In genomic region chr13:31769581-31769980, GRCh38 we compare ENCODE assay signal across 18 cellular contexts. TPM values are rescaled to one million over a fixed set of nuclear protein-coding genes. Genes with fewer than 3 reads are reported as not detected.
DNase-seq lines count a peak whose midpoint lies in the region; ATAC-seq and TF ChIP-seq lines count a peak whose summit lies in the region.
"Had no signal": no experiment of that assay in that cellular context is flagged by ENCODE, and none has a peak within 500 bp of the region (broad histone marks: within the 10 kb centered on the region; RNA-seq: fewer than 3 reads in every experiment).

No MANE protein-coding gene starts in this region.

- no peak overlapping the region for H2AFZ ChIP-seq in IMR-90 (replicated peaks; ENCODE audit: low read length, poor library complexity)

- intact Hi-C loops in IMR-90 (cut with micrococcal nuclease) = no loop called here

- no peak overlapping the region for H2BK120ac ChIP-seq in IMR-90 (ENCODE audit: low read depth, low read length)

- TF ChIP-seq RAD21 in IMR-90 (IDR thresholded peaks at IDR 0.05; ENCODE audit: low read length) = no peak

- DNase-seq in EH (ENCODE audit: low read depth) (peak; percentile 51), IMR-90 (peak; percentile 58), fibroblast of peridontal ligament (ENCODE audit: extremely low read depth) (peak; percentile 49), cerebellum (ENCODE audit: low spot score) (no peak), NCI-H82 (lab: John Stamatoyannopoulos, UW) (no peak)
- DNase-seq: 8988T; ACHN; BE2C; CD4-positive, alpha-beta memory T cell; DMS79; GF-D8; GOT3; H9 had no signal

- H2BK20ac ChIP-seq in IMR-90 (ENCODE audit: low read depth, low read length) = no peak overlapping the region

- BruUV-seq in IMR-90 (replicated peaks; lab: Mats Ljungman, UMichigan) = no TSS peak

- H3K18ac ChIP-seq in IMR-90 (ENCODE audit: low read depth, low read length) = no peak overlapping the region

- H3K27me3 ChIP-seq in IMR-90 (ENCODE audit: control insufficient read depth, insufficient read depth, low read length) (no peaks in the 10 kb centered on the region), skeletal muscle satellite cell (ENCODE audit: control insufficient read depth, insufficient read depth, low read length) (no peaks in the 10 kb centered on the region)
- H3K27me3 ChIP-seq: BE2C had no signal

- no peak for TF ChIP-seq CTCF in IMR-90 (conservative IDR thresholded peaks at IDR 0.05; ENCODE audit: low read depth, low read length)

- H3K4me1 ChIP-seq in IMR-90 (ENCODE audit: control insufficient read depth, insufficient read depth, low read length) = peaks cover 10% of the 10 kb centered on the region; the same call in 1 of the 2 replicates
- H3K4me1 ChIP-seq in skeletal muscle satellite cell (ENCODE audit: control insufficient read depth, insufficient read depth, low read length) = peaks cover 81% of the 10 kb centered on the region
- H3K4me1 ChIP-seq: BE2C had no signal

- H3K4me2 ChIP-seq in IMR-90 (ENCODE audit: low read depth, low read length) (no peak overlapping the region), skeletal muscle satellite cell (ENCODE audit: low read length) (no peak overlapping the region)
- H3K4me2 ChIP-seq: KMS-11 had no signal

- peaks cover 9% of the 10 kb centered on the region for H3K9me1 ChIP-seq in IMR-90 (ENCODE audit: insufficient read depth, low read length)

- no peak overlapping the region for H3K27ac ChIP-seq in IMR-90 (ENCODE audit: insufficient read depth, low read length)
- H3K27ac ChIP-seq: C4-2B, KMS-11 had no signal

- dilution Hi-C loops in IMR-90 (cut with HindIII; ENCODE audit: low sequenced_read_pairs, unreplicated experiment) = no loop called here

- no peak overlapping the region for H4K8ac ChIP-seq in IMR-90 (ENCODE audit: low read depth in 2 of 2, low read length in 2 of 2)

- H3K4me3 ChIP-seq in IMR-90 (ENCODE audit: insufficient read depth, low read depth, low read length) (no peak overlapping the region), skeletal muscle satellite cell (ENCODE audit: low read length) (no peak overlapping the region)

- no peak overlapping the region for H3K9ac ChIP-seq in IMR-90 (ENCODE audit: low read depth, low read length)
- peak overlapping the region; percentile 80 for H3K9ac ChIP-seq in skeletal muscle satellite cell (ENCODE audit: low read depth, low read length)
- H3K9ac ChIP-seq: KMS-11 had no signal

- no peak overlapping the region for H3K56ac ChIP-seq in IMR-90 (ENCODE audit: extremely low read depth, insufficient read depth, low read length)

- H3K14ac ChIP-seq in IMR-90 (replicated peaks; ENCODE audit: low read depth, low read length) = no peak overlapping the region

- no peak overlapping the region for H2AK9ac ChIP-seq in IMR-90 (replicated peaks; ENCODE audit: low read depth, low read length, poor library complexity)

- no peak overlapping the region for H2AK5ac ChIP-seq in IMR-90 (ENCODE audit: low read depth, low read length)

- H2BK15ac ChIP-seq in IMR-90 (ENCODE audit: low read depth, low read length) = no peak overlapping the region

- POLR2A ChIA-PET in IMR-90 (lab: Charles Lee; ENCODE audit: unreplicated experiment) = no interaction called here

- no peaks in the 10 kb centered on the region for H4K20me1 ChIP-seq in IMR-90 (ENCODE audit: insufficient read depth, low read length)

- H4K5ac ChIP-seq in IMR-90 (ENCODE audit: low read depth, low read length) = no peak overlapping the region

- in situ Hi-C loops in IMR-90 (cut with MboI; ENCODE audit: low sequenced_read_pairs) = no loop called here

- no CpG with 5 or more reads among the region's 4 CpGs for WGBS in IMR-90 (ENCODE audit: extremely low coverage in 2 of 2, insufficient read length in 1 of 2), 2 experiments

- ATAC-seq in IMR-90 (ENCODE audit: low read depth) (no peak), HG03045 (IDR thresholded peaks at IDR 0.05; ENCODE audit: unreplicated experiment) (no peak)

- no peak overlapping the region for H3K23ac ChIP-seq in IMR-90 (ENCODE audit: low read depth, low read length)

- CTCF ChIA-PET in IMR-90 (lab: Yijun Ruan, JAX) = no interaction called here

- no peaks in the 10 kb centered on the region for H3K9me3 ChIP-seq in IMR-90 (ENCODE audit: control insufficient read depth, insufficient read depth, low read length)
- no peaks in the 10 kb centered on the region for H3K9me3 ChIP-seq in skeletal muscle satellite cell (replicated peaks; ENCODE audit: low read length)
- H3K9me3 ChIP-seq: BE2C had no signal

- H3K79me1 ChIP-seq in IMR-90 (ENCODE audit: low read depth in 1 of 2, low read length in 2 of 2) = no peaks in the 10 kb centered on the region

- no peak overlapping the region for H4K91ac ChIP-seq in IMR-90 (ENCODE audit: insufficient read depth, low read depth, low read length)

- H3K4ac ChIP-seq in IMR-90 (ENCODE audit: low read depth, low read length) = no peak overlapping the region

- no peaks in the 10 kb centered on the region for H3K36me3 ChIP-seq in IMR-90 (ENCODE audit: control insufficient read depth, insufficient read depth, low read length)
- H3K36me3 ChIP-seq in skeletal muscle satellite cell (ENCODE audit: insufficient read depth, low read length) = no peaks in the 10 kb centered on the region
- H3K36me3 ChIP-seq: BE2C had no signal

- H2BK5ac ChIP-seq in IMR-90 (ENCODE audit: low read depth, low read length, poor library complexity, severe bottlenecking) = no peak overlapping the region

- TF ChIP-seq POLR2A in IMR-90 (IDR thresholded peaks at IDR 0.05; ENCODE audit: low read depth, low read length) = no peak

TF ChIP-seq in IMR-90, 13 proteins besides CTCF, POLR2A, EP300 and RAD21:
- TF ChIP-seq RFX5 (IDR thresholded peaks at IDR 0.05; ENCODE audit: low read depth, low read length) (no peak), MAZ (IDR thresholded peaks at IDR 0.05; ENCODE audit: borderline replicate concordance, low read depth, low read length) (no peak), USF2 (IDR thresholded peaks at IDR 0.05; ENCODE audit: low read depth, low read length) (no peak), FOS (IDR thresholded peaks at IDR 0.05; ENCODE audit: low read depth, low read length) (no peak), NFE2L2 (IDR thresholded peaks at IDR 0.05; ENCODE audit: low read depth, low read length) (no peak), SMC3 (IDR thresholded peaks at IDR 0.05; ENCODE audit: low read depth, low read length) (no peak), CEBPB (IDR thresholded peaks at IDR 0.05; ENCODE audit: low read depth, low read length) (no peak), MXI1 (IDR thresholded peaks at IDR 0.05; ENCODE audit: borderline replicate concordance, low read depth, low read length) (no peak), BHLHE40 (IDR thresholded peaks at IDR 0.05; ENCODE audit: low read depth, low read length) (no peak), RCOR1 (IDR thresholded peaks at IDR 0.05; ENCODE audit: insufficient replicate concordance, low read length) (no peak), MAFK (IDR thresholded peaks at IDR 0.05; ENCODE audit: low read depth, low read length) (no peak)
- TF ChIP-seq, protein P1, sequence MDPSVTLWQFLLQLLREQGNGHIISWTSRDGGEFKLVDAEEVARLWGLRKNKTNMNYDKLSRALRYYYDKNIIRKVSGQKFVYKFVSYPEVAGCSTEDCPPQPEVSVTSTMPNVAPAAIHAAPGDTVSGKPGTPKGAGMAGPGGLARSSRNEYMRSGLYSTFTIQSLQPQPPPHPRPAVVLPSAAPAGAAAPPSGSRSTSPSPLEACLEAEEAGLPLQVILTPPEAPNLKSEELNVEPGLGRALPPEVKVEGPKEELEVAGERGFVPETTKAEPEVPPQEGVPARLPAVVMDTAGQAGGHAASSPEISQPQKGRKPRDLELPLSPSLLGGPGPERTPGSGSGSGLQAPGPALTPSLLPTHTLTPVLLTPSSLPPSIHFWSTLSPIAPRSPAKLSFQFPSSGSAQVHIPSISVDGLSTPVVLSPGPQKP (IDR thresholded peaks at IDR 0.05; ENCODE audit: borderline replicate concordance, low read depth, low read length) = no peak

RNA-seq across cellular contexts. Expression of gene RXFP2, which starts 30.3 kb away (rescaled TPM):
- total RNA-seq in IMR-90 (2012; rRNA removed) (not detected in 2 replicates), cerebellum (0.18 TPM)
- not detected in 2 replicates for polyA plus RNA-seq in IMR-90 (2012; rRNA removed)
- not detected in 2 replicates for polyA plus RNA-seq in IMR-90 (2012; cell fraction: cytosol; rRNA removed)
- not detected in 2 replicates for polyA plus RNA-seq in IMR-90 (2012; cell fraction: nucleus; rRNA removed; ENCODE audit: low replicate concordance)
- total RNA-seq in skeletal muscle satellite cell (2012; rRNA removed) = not detected in 2 replicates
- total RNA-seq: CD4-positive, alpha-beta memory T cell; H9; HT1080 had no signal
- polyA plus RNA-seq: CD4-positive, alpha-beta memory T cell had no signal

Comparison
In these comparisons a context has a peak if more than half of its experiments do, and no peak if none do; other contexts are left out.
1. DNase-seq: peak in EH (single experiment), IMR-90 (single experiment) and fibroblast of peridontal ligament (single experiment); none in cerebellum (single experiment) and NCI-H82 (single experiment).